Comparison of ENCODE assay signal across 13 cellular contexts in the genomic region with DNA sequence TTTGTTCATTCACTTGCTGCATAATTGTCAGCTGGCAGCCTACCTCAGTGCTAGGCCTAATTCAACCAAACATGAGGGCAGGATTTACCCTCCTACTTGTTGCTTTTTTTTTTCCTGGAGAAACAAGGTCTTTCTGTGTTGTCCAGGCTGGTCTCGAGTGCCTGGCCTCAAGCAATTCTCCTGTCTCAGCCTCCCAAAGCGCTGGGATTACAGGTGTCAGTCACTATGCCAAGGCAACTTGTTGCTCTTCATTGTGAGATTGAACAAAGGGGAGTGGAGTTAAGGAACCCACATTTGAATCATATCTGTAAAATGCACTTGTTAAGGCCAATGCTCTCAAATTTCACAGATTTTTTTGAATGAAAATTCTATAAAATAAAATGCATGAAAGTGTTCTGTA.
"Had no signal": no experiment of that assay in that cellular context is flagged by ENCODE, and none has a peak within 500 bp of the region (broad histone marks: within the 10 kb centered on the region; RNA-seq: fewer than 3 reads in every experiment).

No MANE protein-coding gene starts in this region.

- H3K9me3 ChIP-seq: colonic mucosa, esophagus muscularis mucosa, esophagus squamous epithelium, gastrocnemius medialis had no signal

- H3K4me3 ChIP-seq: colonic mucosa, coronary artery, dorsolateral prefrontal cortex, esophagus muscularis mucosa, esophagus squamous epithelium, gastrocnemius medialis, gastroesophageal sphincter, heart left ventricle, heart right ventricle had no signal

- ATAC-seq: effector memory CD8-positive, alpha-beta T cell; esophagus mucosa; foreskin keratinocyte; gastrocnemius medialis; gastroesophageal sphincter; heart left ventricle; heart right ventricle had no signal

- H3K4me1 ChIP-seq: colonic mucosa, esophagus muscularis mucosa, esophagus squamous epithelium, foreskin keratinocyte, gastrocnemius medialis, gastroesophageal sphincter, heart left ventricle, heart right ventricle had no signal

- H3K27ac ChIP-seq: colonic mucosa, coronary artery, epithelial cell of prostate, esophagus muscularis mucosa, esophagus squamous epithelium, foreskin keratinocyte, gastrocnemius medialis, gastroesophageal sphincter, heart left ventricle, heart right ventricle had no signal

- H3K36me3 ChIP-seq: colonic mucosa, esophagus muscularis mucosa, esophagus squamous epithelium, gastrocnemius medialis, gastroesophageal sphincter, heart left ventricle, heart right ventricle had no signal
